10 cellular contexts compared by ENCODE assay signal in the genomic region with DNA sequence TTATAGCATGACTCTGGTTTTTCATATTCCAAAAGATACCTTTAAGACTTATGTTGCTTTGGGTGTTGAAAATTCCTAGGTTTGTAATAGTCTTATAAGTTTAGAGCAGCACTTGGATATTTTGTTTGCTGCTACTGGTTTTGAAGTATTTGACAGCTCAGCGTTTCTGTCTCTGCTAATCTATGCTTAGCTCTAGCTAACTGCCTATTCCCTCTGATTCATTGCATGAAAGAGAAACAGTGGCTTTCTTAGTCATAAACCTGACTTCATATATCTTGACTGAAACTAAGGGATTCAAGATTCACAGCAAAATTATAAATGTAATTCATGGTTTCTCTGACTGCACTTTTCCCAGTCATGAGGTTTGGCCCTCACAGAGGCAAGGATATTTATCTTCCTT. TPM values are rescaled to one million over a fixed set of nuclear protein-coding genes. Genes with fewer than 3 reads are reported as not detected.
DNase-seq lines count a peak whose midpoint lies in the region; ATAC-seq lines count a peak whose summit lies in the region.
"Had no signal": no experiment of that assay in that cellular context is flagged by ENCODE, and none has a peak within 500 bp of the region (broad histone marks: within the 10 kb centered on the region; RNA-seq: fewer than 3 reads in every experiment).

No MANE protein-coding gene starts in this region.

- peak overlapping the region in 4 of 7 donors; percentile 55 to 72 (median 63) for H3K27ac Mint-ChIP-seq in CD4-positive, alpha-beta memory T cell

- H3K79me2 ChIP-seq in GM23248 (ENCODE audit: insufficient read depth) = no peaks in the 10 kb centered on the region

- H3K36me3 Mint-ChIP-seq in CD4-positive, alpha-beta memory T cell = no peaks in the 10 kb centered on the region

- CTCF ChIA-PET in CD4-positive, alpha-beta memory T cell (lab: Charles Lee; ENCODE audit: partially characterized antibody) = interaction anchor here (5.6 kb wide), 1 partner anchor 8 kb away, joined by 31 read pairs; no protein-coding TSS in a partner anchor

- no peaks in the 10 kb centered on the region for H3K9me3 ChIP-seq in CD4-positive, alpha-beta memory T cell (ENCODE audit: control insufficient read depth in 1 of 2, low read length in 2 of 2)
- H3K9me3 ChIP-seq in GM23248 (ENCODE audit: low read depth) (no peaks in the 10 kb centered on the region), SJSA1 (replicated peaks) (no peaks in the 10 kb centered on the region)

- no peaks in the 10 kb centered on the region for H3K36me3 ChIP-seq in CD4-positive, alpha-beta memory T cell (ENCODE audit: insufficient read depth, low read length)
- H3K36me3 ChIP-seq in GM23248 (ENCODE audit: low read depth) (no peaks in the 10 kb centered on the region), SJSA1 (no peaks in the 10 kb centered on the region)

- H3K27me3 ChIP-seq in CD4-positive, alpha-beta memory T cell (ENCODE audit: insufficient read depth, low read length) = no peaks in the 10 kb centered on the region
- H3K27me3 ChIP-seq in GM23248 (replicated peaks; ENCODE audit: insufficient read depth) (no peaks in the 10 kb centered on the region), SJSA1 (replicated peaks) (no peaks in the 10 kb centered on the region)

- no peak for DNase-seq in CD4-positive, alpha-beta memory T cell
- peak; percentile 84 for DNase-seq in GM23248
- peak in 1 of 2 experiments; percentile 23 for DNase-seq in SJSA1 (ENCODE audit: low read depth in 1 of 2, low spot score in 2 of 2)
- peak; percentile 43 for DNase-seq in hepatic stellate cell (ENCODE audit: low spot score)
- DNase-seq in NCI-H2196 (lab: John Stamatoyannopoulos, UW; ENCODE audit: unreplicated experiment) = no peak
- no peak for DNase-seq in stimulated activated CD8-positive, alpha-beta memory T cell treated with anti-CD3 and anti-CD28 coated beads, Interleukin-4, amount 100 ng/mL, for 48 hours
- DNase-seq: stimulated activated CD4-positive, alpha-beta T cell treated with anti-CD3 and anti-CD28 coated beads, Interleukin-15, amount 100 ng/mL, for 24 hours; T1000 had no signal

- no peaks in the 10 kb centered on the region for H3K9me3 Mint-ChIP-seq in CD4-positive, alpha-beta memory T cell

- ATAC-seq in GM21526 (IDR thresholded peaks at IDR 0.05; ENCODE audit: low FRiP score, unreplicated experiment) (no peak), GM21737 (IDR thresholded peaks at IDR 0.05; ENCODE audit: unreplicated experiment) (no peak)

- H3K9ac ChIP-seq in GM23248 = no peak overlapping the region

- H3K4me3 Mint-ChIP-seq in CD4-positive, alpha-beta memory T cell = peak overlapping the region in 1 of 8 donors; percentile 18

- H3K27ac ChIP-seq in CD4-positive, alpha-beta memory T cell (ENCODE audit: low read depth, low read length) = no peak overlapping the region
- H3K27ac ChIP-seq in GM23248 (peak overlapping the region; percentile 63), SJSA1 (0 out of 2 replicates have a peak overlapping the region, but pooled peaks have one; percentile 4)

- no peaks in the 10 kb centered on the region for H3K27me3 Mint-ChIP-seq in CD4-positive, alpha-beta memory T cell

- POLR2A ChIA-PET in CD4-positive, alpha-beta memory T cell (lab: Charles Lee; ENCODE audit: partially characterized antibody) = interaction anchor here (1.0 to 3.1 kb wide), 3 partner anchors 15 to 39 kb away, joined by 3 to 13 read pairs (median 9); no protein-coding TSS in a partner anchor

- H3K4me1 ChIP-seq in CD4-positive, alpha-beta memory T cell (ENCODE audit: insufficient read depth, low read length) = peaks cover 35% of the 10 kb centered on the region
- peaks cover 36% of the 10 kb centered on the region for H3K4me1 ChIP-seq in GM23248 (ENCODE audit: insufficient read depth)
- peaks cover 17% of the 10 kb centered on the region for H3K4me1 ChIP-seq in SJSA1 (replicated peaks)

- no peak overlapping the region for H3K4me3 ChIP-seq in CD4-positive, alpha-beta memory T cell (ENCODE audit: low read length in 2 of 2)
- H3K4me3 ChIP-seq in GM23248 = no peak overlapping the region
- no peak overlapping the region for H3K4me3 ChIP-seq in SJSA1

- peaks cover 23 to 45% (median 33%) of the 10 kb centered on the region in 4 donors for H3K4me1 Mint-ChIP-seq in CD4-positive, alpha-beta memory T cell

- no peaks in the 10 kb centered on the region for H3K9me2 ChIP-seq in GM23248 (ENCODE audit: insufficient read depth)

- peak overlapping the region; percentile 19 for H3K4me2 ChIP-seq in GM23248 (ENCODE audit: unreplicated experiment)

- H2AFZ ChIP-seq in GM23248 = no peak overlapping the region

- in situ Hi-C loops in GM23248 (cut with MboI) = no loop called here

- H3F3A ChIP-seq in GM23248 (ENCODE audit: insufficient read depth) = peaks cover 29% of the 10 kb centered on the region

- 3 to 9% methylated on average over 1 of the region's 1 CpG for WGBS in GM23248 (ENCODE audit: low coverage in 1 of 2, low lambda C conversion rate in 2 of 2, missing lambda C conversion rate in 2 of 2), 2 experiments

- H4K20me1 ChIP-seq in GM23248 (ENCODE audit: insufficient read depth) = no peaks in the 10 kb centered on the region

- intact Hi-C loops in CD4-positive, alpha-beta memory T cell (cut with micrococcal nuclease) = loop anchor here (2.0 kb wide), 1 partner anchor 17 kb away; no protein-coding TSS in a partner anchor

RNA-seq across cellular contexts. Expression of gene ANXA1, which starts 35.6 kb away (rescaled TPM):
- 100 to 1,000 TPM; 324 to 335 TPM for total RNA-seq in CD4-positive, alpha-beta memory T cell
- 1,000 to 10,000 TPM in 1 of 2 donors, 100 to 1,000 TPM in 1; 621 to 1,202 TPM for polyA plus RNA-seq in CD4-positive, alpha-beta memory T cell
- 986 and 1,002 TPM in 2 replicates for total RNA-seq in GM23248 (2014; rRNA removed; shearing (Covaris generic))
- polyA plus RNA-seq in GM23248 (2016; fragmentation: Nextera tagmentation; extraction: Ambion mirVana) = 1,010 and 1,013 TPM in 2 replicates
- 848 and 934 TPM in 2 replicates for total RNA-seq in SJSA1 (2014; rRNA removed; shearing (Covaris generic))

Comparison
In these comparisons a context has a peak if more than half of its experiments do, and no peak if none do; other contexts are left out.
1. DNase-seq: peak in GM23248 (single experiment) and hepatic stellate cell (single experiment); none in CD4-positive, alpha-beta memory T cell (0 of 5), NCI-H2196 (single experiment) and stimulated activated CD8-positive, alpha-beta memory T cell treated with anti-CD3 and anti-CD28 coated beads, Interleukin-4, amount 100 ng/mL, for 48 hours (single experiment).